ENCODE assay signal across 8 cellular contexts in the genomic region with DNA sequence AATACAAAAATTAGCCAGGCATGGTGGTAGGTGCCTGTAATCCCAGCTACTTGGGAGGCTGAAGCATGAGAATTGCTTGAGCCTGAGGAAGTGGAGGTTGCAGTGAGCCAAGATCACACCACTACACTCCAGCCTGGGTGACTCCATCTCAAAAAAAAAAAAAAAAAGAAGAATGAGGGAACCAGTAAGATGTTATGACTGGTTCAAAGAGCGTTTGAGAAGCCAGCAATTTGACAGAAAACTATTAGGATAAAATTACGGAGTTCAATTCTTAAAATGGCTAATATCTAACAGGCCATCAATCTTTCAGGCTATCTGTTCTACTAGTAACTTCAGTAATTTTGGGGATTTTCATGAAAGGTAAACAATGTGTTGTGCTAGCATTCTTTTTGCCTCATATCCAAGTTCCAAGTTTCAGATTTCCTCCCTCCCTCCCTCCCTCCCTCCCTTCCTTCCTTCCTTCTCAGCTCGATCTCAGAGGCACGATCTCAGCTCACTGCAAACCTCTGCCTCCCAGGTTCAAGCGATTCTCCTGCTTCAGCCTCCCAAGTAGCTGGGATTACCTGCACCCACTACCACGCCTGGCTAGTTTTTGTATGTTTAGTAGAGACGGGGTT. TPM values are rescaled to one million over a fixed set of nuclear protein-coding genes. Genes with fewer than 3 reads are reported as not detected.
"Had no signal": no experiment of that assay in that cellular context is flagged by ENCODE, and none has a peak within 500 bp of the region (broad histone marks: within the 10 kb centered on the region; RNA-seq: fewer than 3 reads in every experiment).

No MANE protein-coding gene starts in this region.

RNA-seq across cellular contexts. Expression of gene RAB44, which starts 7.4 kb away (rescaled TPM):
- total RNA-seq: activated naive CD8-positive, alpha-beta T cell treated with anti-CD3 and anti-CD28 coated beads for 36 hours; activated naive CD8-positive, alpha-beta T cell treated with anti-CD3 and anti-CD28 coated beads, Interleukin-2, amount 10 ng/mL, durations not matched to agents 7 days and 5 days; activated T-helper 2 cell treated with anti-CD3 and anti-CD28 coated beads, Interferon-gamma antibody, Interleukin-2, Interleukin-4, amounts not matched to agents 10 μg/mL and 5 μg/mL and 100 μg/mL, durations not matched to agents 14 hours and 24 hours and 36 hours; adrenal gland; cardiac muscle cell; cerebellum; chondrocyte had no signal
- polyA plus RNA-seq: aorta, cardiac muscle cell had no signal
